In genomic region chr2:167729911-167730310, GRCh38 we compare ENCODE assay signal across 24 cellular contexts.
"Had no signal": no experiment of that assay in that cellular context is flagged by ENCODE, and none has a peak within 500 bp of the region (broad histone marks: within the 10 kb centered on the region; RNA-seq: fewer than 3 reads in every experiment).

No MANE protein-coding gene starts in this region.

- H3K36me3 Mint-ChIP-seq: activated naive CD8-positive, alpha-beta T cell had no signal

- H3K27ac Mint-ChIP-seq: activated B cell treated with CpG ODN at 0.5 μM for 24 hours; activated CD4-positive, alpha-beta T cell treated with anti-CD3 and anti-CD28 coated beads for 36 hours; activated naive CD8-positive, alpha-beta T cell; activated T-cell treated with anti-CD3 and anti-CD28 coated beads, Interleukin-2, amount 50 U/mL, for 24 hours; activated T-helper 17 cell treated with anti-CD3 and anti-CD28 coated beads, Interleukin-2, amount 50 U/mL, for 72 hours; T-helper 17 cell had no signal

- H3K27me3 Mint-ChIP-seq: activated CD4-positive, alpha-beta T cell treated with anti-CD3 and anti-CD28 coated beads for 36 hours; activated naive CD8-positive, alpha-beta T cell; activated T-cell treated with anti-CD3 and anti-CD28 coated beads, Interleukin-2, amount 50 U/mL, for 24 hours had no signal

- H3K9me3 Mint-ChIP-seq: activated B cell treated with CpG ODN at 0.5 μM for 24 hours; activated T-cell treated with anti-CD3 and anti-CD28 coated beads, Interleukin-2, amount 50 U/mL, for 24 hours; activated T-helper 17 cell treated with anti-CD3 and anti-CD28 coated beads, Interleukin-2, amount 50 U/mL, for 72 hours had no signal

- H3K4me3 Mint-ChIP-seq: activated B cell treated with CpG ODN at 0.5 μM for 24 hours; activated CD4-positive, alpha-beta T cell treated with anti-CD3 and anti-CD28 coated beads for 36 hours; activated naive CD8-positive, alpha-beta T cell; activated T-cell treated with anti-CD3 and anti-CD28 coated beads, Interleukin-2, amount 50 U/mL, for 24 hours; activated T-helper 17 cell treated with anti-CD3 and anti-CD28 coated beads, Interleukin-2, amount 50 U/mL, for 72 hours; T-helper 17 cell had no signal

- ATAC-seq: activated CD4-positive, alpha-beta T cell treated with anti-CD3 and anti-CD28 coated beads for 36 hours; activated T-helper 17 cell treated with anti-CD3 and anti-CD28 coated beads, Interleukin-2, amount 50 U/mL, for 72 hours; esophagus mucosa; heart right ventricle; left colon; lower lobe of right lung; mucosa of descending colon; T-helper 17 cell had no signal

- H3K4me1 Mint-ChIP-seq: activated B cell treated with CpG ODN at 0.5 μM for 24 hours; activated CD4-positive, alpha-beta T cell treated with anti-CD3 and anti-CD28 coated beads for 36 hours; activated T-helper 17 cell treated with anti-CD3 and anti-CD28 coated beads, Interleukin-2, amount 50 U/mL, for 72 hours; T-helper 17 cell had no signal

- DNase-seq: activated B cell treated with CpG ODN at 0.5 μM for 24 hours; activated CD4-positive, alpha-beta T cell treated with anti-CD3 and anti-CD28 coated beads for 36 hours; activated CD4-positive, alpha-beta T cell treated with anti-CD3 and anti-CD28 coated beads, Interleukin-2, amount 50 U/mL, for 4 hours; activated CD8-positive, alpha-beta memory T cell treated with anti-CD3 and anti-CD28 coated beads for 24 hours; activated CD8-positive, alpha-beta memory T cell treated with anti-CD3 and anti-CD28 coated beads, Interleukin-2, amount 50 U/mL, for 4 hours; activated naive CD4-positive, alpha-beta T cell; activated T-cell treated with anti-CD3 and anti-CD28 coated beads, Interleukin-2, amount 50 U/mL, for 24 hours; adrenal gland; brain microvascular endothelial cell; caudate nucleus; effector memory CD4-positive, alpha-beta T cell; heart right ventricle; left colon; lower lobe of right lung; mesendoderm; mucosa of descending colon; spleen; stimulated activated CD4-positive, alpha-beta T cell treated with anti-CD3 and anti-CD28 coated beads, Interleukin-4, amount 100 ng/mL, for 24 hours; stimulated activated naive CD4-positive, alpha-beta T cell treated with Interleukin-2 at 50 U/mL for 16 hours; T-helper 17 cell; upper lobe of left lung had no signal
